Comparison of ENCODE assay signal across 1 cellular context in genomic region chr15:75823860-75824613, GRCh38.
TF ChIP-seq lines count a peak whose summit lies in the region.

No MANE protein-coding gene starts in this region.

TF ChIP-seq in HepG2, 621 proteins besides CTCF, POLR2A, EP300 and RAD21:
- TF ChIP-seq U2AF1 (optimal IDR thresholded peaks at IDR 0.05; ENCODE audit: low read depth, low read length), result no peak
- TF ChIP-seq SOX6 (IDR thresholded peaks at IDR 0.05), result no peak
- TF ChIP-seq SOX6 (CRISPR knock-in tag; IDR thresholded peaks at IDR 0.05), result peak; percentile 55; the same call in 1 of the 2 replicates
- peak; percentile 68 for TF ChIP-seq CREB1 (IDR thresholded peaks at IDR 0.05)
- TF ChIP-seq CREB1 (CRISPR knock-in tag; IDR thresholded peaks at IDR 0.05), result no peak
- peak; percentile 67 for TF ChIP-seq SOX5 (CRISPR knock-in tag; IDR thresholded peaks at IDR 0.05; ENCODE audit: borderline replicate concordance)
- no peak for TF ChIP-seq HOXA5 (CRISPR knock-in tag; IDR thresholded peaks at IDR 0.05)
- no peak for TF ChIP-seq GMEB1 (CRISPR knock-in tag; IDR thresholded peaks at IDR 0.05; ENCODE audit: borderline replicate concordance)
- no peak for TF ChIP-seq MYC (CRISPR knock-in tag; IDR thresholded peaks at IDR 0.05; ENCODE audit: borderline replicate concordance)
- TF ChIP-seq SOX13 (IDR thresholded peaks at IDR 0.05), result no peak
- TF ChIP-seq SOX13 (CRISPR knock-in tag; conservative IDR thresholded peaks at IDR 0.05 in 1 of 2, IDR thresholded peaks at IDR 0.05 in 1 of 2), result peak in 1 of 2 experiments; percentile 70; a peak in 2 of 4 replicates
- TF ChIP-seq CEBPG (CRISPR knock-in tag; IDR thresholded peaks at IDR 0.05), result no peak
- TF ChIP-seq HOXA3 (CRISPR knock-in tag; IDR thresholded peaks at IDR 0.05), result 0 out of 2 replicates have a peak, but pooled peaks have one; percentile 16
- no peak for TF ChIP-seq REXO4 (CRISPR knock-in tag; IDR thresholded peaks at IDR 0.05; ENCODE audit: borderline replicate concordance)
- TF ChIP-seq NKX3-1 (CRISPR knock-in tag; IDR thresholded peaks at IDR 0.05), result no peak
- peak; percentile 52 for TF ChIP-seq TEAD3 (CRISPR knock-in tag; optimal IDR thresholded peaks at IDR 0.05; ENCODE audit: borderline replicate concordance)
- no peak for TF ChIP-seq NPAS2 (CRISPR knock-in tag; IDR thresholded peaks at IDR 0.05; ENCODE audit: borderline replicate concordance)
- TF ChIP-seq RCOR2 (CRISPR knock-in tag; IDR thresholded peaks at IDR 0.05), result no peak
- TF ChIP-seq NR2F2 (IDR thresholded peaks at IDR 0.05; ENCODE audit: borderline replicate concordance, low read depth), result no peak
- TF ChIP-seq ASH2L (IDR thresholded peaks at IDR 0.05; ENCODE audit: insufficient read length, low read depth, low read length), result no peak
- TF ChIP-seq ZNF350 (CRISPR knock-in tag; IDR thresholded peaks at IDR 0.05; ENCODE audit: borderline replicate concordance, low read depth), result no peak
- TF ChIP-seq ZIK1 (CRISPR knock-in tag; IDR thresholded peaks at IDR 0.05; ENCODE audit: borderline replicate concordance, low read depth), result no peak
